In genomic region chr2:38835990-38836389, GRCh38 we compare ENCODE assay signal across 10 cellular contexts. TPM values are rescaled to one million over a fixed set of nuclear protein-coding genes. Genes with fewer than 3 reads are reported as not detected.
A peak's percentile ranks its signal among the peaks of the same experiment; 100 is the strongest.
DNase-seq lines count a peak whose midpoint lies in the region; ATAC-seq, FAIRE-seq and TF ChIP-seq lines count a peak whose summit lies in the region.
"Had no signal": no experiment of that assay in that cellular context is flagged by ENCODE, and none has a peak within 500 bp of the region (broad histone marks: within the 10 kb centered on the region; RNA-seq: fewer than 3 reads in every experiment).

No MANE protein-coding gene starts in this region.

- peak; percentile 81 for FAIRE-seq in GM12891 (lab: Jason Lieb, UNC)
- FAIRE-seq in small intestine (lab: Jason Lieb, UNC) = no peak
- FAIRE-seq: frontal cortex had no signal

- H3K4me3 Mint-ChIP-seq in central memory CD8-positive, alpha-beta T cell = no peak overlapping the region
- no peak overlapping the region for H3K4me3 Mint-ChIP-seq in immature natural killer cell

- H3K4me3 ChIP-seq in small intestine (ENCODE audit: low read depth in 1 of 2, low read length in 2 of 2) (no peak overlapping the region), coronary artery (no peak overlapping the region)

- peaks cover 25% of the 10 kb centered on the region for H3K36me3 Mint-ChIP-seq in central memory CD8-positive, alpha-beta T cell (ENCODE audit: insufficient read depth)
- peaks cover 14 to 32% (median 19%) of the 10 kb centered on the region in 3 donors for H3K36me3 Mint-ChIP-seq in immature natural killer cell

- WGBS in small intestine, 3 donors = 78 to 92% (median 83%) methylated on average over 3 of the region's 3 CpGs

- peak; percentile 67 for ATAC-seq in GM19467 (IDR thresholded peaks at IDR 0.05; ENCODE audit: unreplicated experiment)
- ATAC-seq in HG03095 (IDR thresholded peaks at IDR 0.05; ENCODE audit: unreplicated experiment) = peak; percentile 94
- ATAC-seq in central memory CD8-positive, alpha-beta T cell (replicated peaks; ENCODE audit: extremely low read depth, poor library complexity, severe bottlenecking) = no peak

- H3K36me3 ChIP-seq in small intestine (ENCODE audit: control insufficient read depth in 2 of 2, insufficient read depth in 2 of 2, low read length in 2 of 2) = no peaks in the 10 kb centered on the region

- no peak for TF ChIP-seq POLR2A in GM12891 (IDR thresholded peaks at IDR 0.05; ENCODE audit: low read depth, low read length)

- DNase-seq in GM12891 (ENCODE audit: insufficient read length, low spot score) (peak; percentile 19), small intestine (no peak), glomerular visceral epithelial cell (ENCODE audit: extremely low spot score) (no peak), immature natural killer cell (no peak), coronary artery (ENCODE audit: low spot score) (no peak)
- DNase-seq in central memory CD8-positive, alpha-beta T cell (ENCODE audit: low spot score in 2 of 2) = no peak
- DNase-seq: Calu3 had no signal

- H3K9me3 Mint-ChIP-seq in central memory CD8-positive, alpha-beta T cell = no peaks in the 10 kb centered on the region
- H3K9me3 Mint-ChIP-seq in immature natural killer cell = no peaks in the 10 kb centered on the region

- H3K27me3 Mint-ChIP-seq in central memory CD8-positive, alpha-beta T cell = no peaks in the 10 kb centered on the region
- no peaks in the 10 kb centered on the region for H3K27me3 Mint-ChIP-seq in immature natural killer cell (ENCODE audit: low read depth in 3 of 3)

- TF ChIP-seq CTCF in coronary artery (IDR thresholded peaks at IDR 0.05) = no peak

- H3K4me1 ChIP-seq in small intestine (ENCODE audit: control insufficient read depth in 2 of 2, insufficient read depth in 1 of 2, low read depth in 1 of 2, low read length in 1 of 2) = no peaks in the 10 kb centered on the region

- H3K27me3 ChIP-seq in small intestine (ENCODE audit: control insufficient read depth in 2 of 2, insufficient read depth in 2 of 2, low read length in 2 of 2) = no peaks in the 10 kb centered on the region

- no peaks in the 10 kb centered on the region for H3K9me3 ChIP-seq in small intestine (ENCODE audit: control insufficient read depth, low read depth)

- no peak overlapping the region for H3K27ac ChIP-seq in small intestine (ENCODE audit: low read depth in 1 of 2, low read length in 1 of 2)
- H3K27ac ChIP-seq in coronary artery = no peak overlapping the region

- H3K27ac Mint-ChIP-seq in central memory CD8-positive, alpha-beta T cell (ENCODE audit: low read depth) = peak overlapping the region; percentile 7
- H3K27ac Mint-ChIP-seq in immature natural killer cell = no peak overlapping the region

- no peaks in the 10 kb centered on the region for H3K4me1 Mint-ChIP-seq in central memory CD8-positive, alpha-beta T cell
- H3K4me1 Mint-ChIP-seq in immature natural killer cell = no peaks in the 10 kb centered on the region

TF ChIP-seq in GM12891, 5 proteins besides CTCF, POLR2A, EP300 and RAD21:
- TF ChIP-seq POLR2AphosphoS5 (IDR thresholded peaks at IDR 0.05; ENCODE audit: low read depth, low read length) (no peak), SPI1 (IDR thresholded peaks at IDR 0.05; ENCODE audit: low read depth, low read length) (peak; percentile 77)

RNA-seq across cellular contexts. Expression of gene DHX57, which starts 39.7 kb away (rescaled TPM):
- polyA plus RNA-seq in GM12891 (2012; ENCODE audit: low read depth, missing spikeins) = 7.6 TPM
- polyA plus RNA-seq in small intestine (1 to 10 TPM; 2.4 to 6.6 (median 4.9) TPM), immature natural killer cell (1 to 10 TPM in 2 of 3 donors, under 1 TPM in 1; 0.93 to 6.9 (median 4.4) TPM)

RNA-seq across cellular contexts. Expression of gene MORN2, which starts 39.8 kb away (rescaled TPM):
- polyA plus RNA-seq in GM12891 (2012; ENCODE audit: low read depth, missing spikeins) = 12.4 TPM
- polyA plus RNA-seq in small intestine (10 to 100 TPM in 1 of 3 donors, 1 to 10 TPM in 2; 7.8 to 18.8 (median 9.2) TPM), immature natural killer cell (1 to 10 TPM; 3.1 to 7.8 (median 7.2) TPM)

RNA-seq across cellular contexts. Expression of gene ARHGEF33, which starts 53.7 kb away (rescaled TPM):
- polyA plus RNA-seq in GM12891 (2012; ENCODE audit: low read depth, missing spikeins) = 0.09 TPM
- polyA plus RNA-seq in small intestine (under 1 TPM in 1 of 3 donors, not detected in 2; 0.13 TPM), immature natural killer cell (not detected)

RNA-seq across cellular contexts. Expression of gene GEMIN6, which starts 58.0 kb away (rescaled TPM):
- 13.5 TPM for polyA plus RNA-seq in GM12891 (2012; ENCODE audit: low read depth, missing spikeins)
- polyA plus RNA-seq in small intestine (10 to 100 TPM; 10.8 to 20.6 (median 14.4) TPM), immature natural killer cell (10 to 100 TPM in 1 of 3 donors, 1 to 10 TPM in 2; 5.8 to 13.6 (median 7.9) TPM)
